ENCODE assay signal across 1 cellular context in genomic region chr12:114450019-114450418, GRCh38.
TF ChIP-seq lines count a peak whose summit lies in the region.

No MANE protein-coding gene starts in this region.

TF ChIP-seq in HepG2, 621 proteins besides CTCF, POLR2A, EP300 and RAD21 (continued from another document):
- no peak for TF ChIP-seq SALL1 (CRISPR knock-in tag; IDR thresholded peaks at IDR 0.05)
- TF ChIP-seq, protein P1, sequence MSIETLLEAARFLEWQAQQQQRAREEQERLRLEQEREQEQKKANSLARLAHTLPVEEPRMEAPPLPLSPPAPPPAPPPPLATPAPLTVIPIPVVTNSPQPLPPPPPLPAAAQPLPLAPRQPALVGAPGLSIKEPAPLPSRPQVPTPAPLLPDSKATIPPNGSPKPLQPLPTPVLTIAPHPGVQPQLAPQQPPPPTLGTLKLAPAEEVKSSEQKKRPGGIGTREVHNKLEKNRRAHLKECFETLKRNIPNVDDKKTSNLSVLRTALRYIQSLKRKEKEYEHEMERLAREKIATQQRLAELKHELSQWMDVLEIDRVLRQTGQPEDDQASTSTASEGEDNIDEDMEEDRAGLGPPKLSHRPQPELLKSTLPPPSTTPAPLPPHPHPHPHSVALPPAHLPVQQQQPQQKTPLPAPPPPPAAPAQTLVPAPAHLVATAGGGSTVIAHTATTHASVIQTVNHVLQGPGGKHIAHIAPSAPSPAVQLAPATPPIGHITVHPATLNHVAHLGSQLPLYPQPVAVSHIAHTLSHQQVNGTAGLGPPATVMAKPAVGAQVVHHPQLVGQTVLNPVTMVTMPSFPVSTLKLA (IDR thresholded peaks at IDR 0.05), result peak; percentile 78
- no peak for TF ChIP-seq E2F5 (CRISPR knock-in tag; conservative IDR thresholded peaks at IDR 0.05)
- TF ChIP-seq ZNF367 (CRISPR knock-in tag; IDR thresholded peaks at IDR 0.05; ENCODE audit: borderline replicate concordance), result no peak
